8 cellular contexts compared by ENCODE assay signal in the genomic region with DNA sequence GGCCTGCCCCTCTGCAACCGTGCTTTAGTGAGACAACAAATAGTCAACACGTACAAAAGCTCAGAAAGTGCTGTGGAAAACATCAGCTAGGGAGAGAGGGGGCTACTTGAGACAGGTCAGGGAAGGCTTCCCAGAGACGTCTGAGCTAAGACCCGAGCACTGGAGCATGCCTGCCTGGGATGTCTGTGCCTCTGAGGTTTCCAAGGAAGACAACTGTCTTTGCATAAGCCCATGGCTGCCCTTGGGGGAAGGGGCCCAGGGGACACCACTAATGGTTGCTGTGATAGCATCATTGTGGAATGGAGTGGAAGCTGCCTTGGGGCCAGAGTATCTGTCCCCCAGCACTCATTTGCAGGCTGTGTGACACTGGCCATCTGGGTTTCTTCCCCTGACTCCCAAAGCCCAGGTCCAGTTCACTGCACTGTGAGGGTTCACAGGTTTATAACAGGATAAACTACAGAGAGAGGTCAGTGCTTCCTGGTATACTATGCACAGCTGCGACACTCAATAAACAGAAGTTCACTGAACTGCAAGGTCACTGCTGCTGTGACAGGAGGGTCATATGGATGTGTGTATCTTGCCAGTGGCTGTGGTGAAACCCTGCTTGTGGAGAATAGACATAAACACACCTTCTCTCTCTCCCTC. TPM values are rescaled to one million over a fixed set of nuclear protein-coding genes. Genes with fewer than 3 reads are reported as not detected.
DNase-seq lines count a peak whose midpoint lies in the region; ATAC-seq, FAIRE-seq and TF ChIP-seq lines count a peak whose summit lies in the region.

No MANE protein-coding gene starts in this region.

- no peaks in the 10 kb centered on the region for H3K9me3 ChIP-seq in HepG2 (ENCODE audit: low read length)

- TF ChIP-seq EP300 in HepG2 (IDR thresholded peaks at IDR 0.05; ENCODE audit: low read depth in 2 of 2, low read length in 2 of 2) = peak in 1 of 2 experiments; percentile 76; a peak in 2 of 4 replicates
- peak; percentile 64; the same call in 1 of the 2 replicates for TF ChIP-seq EP300 in HepG2 (CRISPR knock-in tag; IDR thresholded peaks at IDR 0.05; ENCODE audit: borderline replicate concordance)

- TF ChIP-seq RAD21 in HepG2 (CRISPR knock-in tag; IDR thresholded peaks at IDR 0.05) = peak; percentile 40

- H3K36me3 ChIP-seq in ACC112 (ENCODE audit: insufficient read depth, low read length) (no peaks in the 10 kb centered on the region), HepG2 (replicated peaks in 1 of 2; ENCODE audit: control insufficient read depth in 1 of 2, insufficient read depth in 2 of 2, low read length in 2 of 2) (no peaks in the 10 kb centered on the region)

- intact Hi-C loops in HepG2 (cut with micrococcal nuclease; ENCODE audit: unreplicated experiment) = loop anchor here (5.0 to 10.0 kb wide), 2 partner anchors 127 to 545 kb away; partner anchors contain the start of gene CSE1L

- H3K4me1 ChIP-seq in ACC112 (ENCODE audit: control insufficient read depth, insufficient read depth, low read length, unreplicated experiment) (peaks cover 21% of the 10 kb centered on the region), HepG2 (ENCODE audit: insufficient read depth, low read length) (peaks cover 40% of the 10 kb centered on the region)

- peak overlapping the region; percentile 91 for H3K4me2 ChIP-seq in HepG2 (ENCODE audit: low read depth, low read length)

- 0 out of 2 replicates have a peak, but pooled peaks cover 3% of the 10 kb centered on the region for H3K27me3 Mint-ChIP-seq in WTC11 (ENCODE audit: low read depth)

- TF ChIP-seq CTCF in GM12864 (IDR thresholded peaks at IDR 0.05; ENCODE audit: low read depth, low read length, missing control alignments) = no peak
- TF ChIP-seq CTCF in WTC11 (IDR thresholded peaks at IDR 0.05) = no peak
- TF ChIP-seq CTCF in HepG2 (CRISPR knock-in tag; IDR thresholded peaks at IDR 0.05) = peak; percentile 23; the same call in 1 of the 2 replicates

- no peaks in the 10 kb centered on the region for H3K36me3 Mint-ChIP-seq in WTC11

- H4K20me1 ChIP-seq in HepG2 (ENCODE audit: insufficient read depth, low read length) = peaks cover 7% of the 10 kb centered on the region

- peaks cover 27% of the 10 kb centered on the region for H3K4me1 Mint-ChIP-seq in WTC11

- no peak overlapping the region for H2AFZ ChIP-seq in ACC112 (ENCODE audit: low read length, unreplicated experiment)
- no peak overlapping the region for H2AFZ ChIP-seq in HepG2 (ENCODE audit: low read length)

- WGBS in HepG2 (ENCODE audit: low lambda C conversion rate) = 4% methylated on average over 5 of the region's 5 CpGs

- H3K27me3 ChIP-seq in ACC112 (ENCODE audit: insufficient read depth, low read length) = no peaks in the 10 kb centered on the region
- H3K27me3 ChIP-seq in HepG2 (ENCODE audit: control insufficient read depth in 1 of 2, insufficient read depth in 2 of 2, low read length in 2 of 2) = peaks cover 0 to 5% of the 10 kb centered on the region in 2 experiments; a peak in 1 of 5 replicates

- DNase-seq in GM12864 (ENCODE audit: low read depth) = no peak
- DNase-seq in WTC11 (ENCODE audit: low spot score) = no peak
- peak; percentile 98 for DNase-seq in HepG2 (ENCODE audit: low spot score)
- no peak for DNase-seq in NCI-H1417 treated with DMSO at 0.1 percent for 48 hours (lab: John Stamatoyannopoulos, UW)

- H3K27ac Mint-ChIP-seq in WTC11 = 0 out of 2 replicates have a peak overlapping the region, but pooled peaks have one; percentile 7

- CTCF ChIA-PET in WTC11 (lab: Charles Lee) = no interaction called here
- CTCF ChIA-PET in HepG2 (lab: Yijun Ruan, JAX; ENCODE audit: low intra/inter-chr PET ratio, low total read pairs) = no interaction called here

- peak overlapping the region; percentile 92 for H3K4me3 Mint-ChIP-seq in WTC11

- ATAC-seq in WTC11 (no peak), HepG2 (peak; percentile 89), GM19455 (IDR thresholded peaks at IDR 0.05; ENCODE audit: unreplicated experiment) (no peak), GM21723 (IDR thresholded peaks at IDR 0.05; ENCODE audit: unreplicated experiment) (no peak), GM21528 (IDR thresholded peaks at IDR 0.05; ENCODE audit: low FRiP score, unreplicated experiment) (no peak)

- H3K79me2 ChIP-seq in ACC112 (ENCODE audit: control insufficient read depth, insufficient read depth, low read length, unreplicated experiment) (peaks cover 37% of the 10 kb centered on the region), HepG2 (ENCODE audit: insufficient read depth, low read length) (peaks cover 34% of the 10 kb centered on the region)

- H3K9ac ChIP-seq in HepG2 (ENCODE audit: insufficient read depth, low read depth, low read length) = peak overlapping the region; percentile 98

- H3K9me3 Mint-ChIP-seq in WTC11 = no peaks in the 10 kb centered on the region

- peak; percentile 97 for FAIRE-seq in HepG2 (lab: Jason Lieb, UNC)

- in situ Hi-C loops in HepG2 (cut with HindIII; ENCODE audit: extremely low pct_ligation_motif_present, low pct_unique_long_range_greater_than_20kb) = no loop called here

- H3K27ac ChIP-seq in ACC112 (ENCODE audit: low read depth, low read length) (no peak overlapping the region), HepG2 (ENCODE audit: extremely low read length, insufficient read depth, low read length) (peak overlapping the region; percentile 91)

- TF ChIP-seq POLR2A in HepG2 (IDR thresholded peaks at IDR 0.05; ENCODE audit: insufficient read depth in 1 of 2, low read depth in 2 of 2, low read length in 2 of 2) = peak; percentile 51 to 82; a peak in 2 of 4 replicates

- peak overlapping the region; percentile 79; the same call in 1 of the 2 replicates for H3K4me3 ChIP-seq in ACC112 (ENCODE audit: low read depth, low read length)
- H3K4me3 ChIP-seq in GM12864 (ENCODE audit: low read depth, low read length) = peak overlapping the region; percentile 90; the same call in 1 of the 2 replicates
- H3K4me3 ChIP-seq in HepG2 (replicated peaks in 1 of 3; ENCODE audit: insufficient read depth in 1 of 3, low read depth in 2 of 3, low read length in 3 of 3) = peak overlapping the region in 1 of 3 experiments; percentile 95; a peak in 4 of 6 replicates

- POLR2A ChIA-PET in WTC11 (lab: Charles Lee) = no interaction called here
- POLR2A ChIA-PET in HepG2 (lab: Yijun Ruan, JAX) = no interaction called here

- no TSS peak for BruUV-seq in HepG2 (replicated peaks; lab: Mats Ljungman, UMichigan)

TF ChIP-seq in WTC11, 78 proteins besides CTCF, POLR2A, EP300 and RAD21:
- TF ChIP-seq ZNF396 (CRISPR knock-in tag; IDR thresholded peaks at IDR 0.05; ENCODE audit: borderline replicate concordance) (no peak), GABPB1 (CRISPR knock-in tag; IDR thresholded peaks at IDR 0.05) (peak; percentile 76)

TF ChIP-seq in HepG2, 621 proteins besides CTCF, POLR2A, EP300 and RAD21 (continues in another document):
- TF ChIP-seq MIER3 (CRISPR knock-in tag; IDR thresholded peaks at IDR 0.05; ENCODE audit: borderline replicate concordance) (peak; percentile 95), RBM39 (IDR thresholded peaks at IDR 0.05; ENCODE audit: low read depth, low read length, poor library complexity, severe bottlenecking) (no peak)

RNA-seq across cellular contexts. Expression of gene ARFGEF2, which starts 1.5 kb away (rescaled TPM):
- total RNA-seq in WTC11 (2021) (17.3 to 20.9 TPM (median 17.7 TPM) in 3 replicates), HepG2 (2016; rRNA removed; fragmentation: Illumina TruSeq; extraction: Trizol) (60.8 and 89.4 TPM in 2 replicates)
- total RNA-seq in HepG2 (2016; cell fraction: cytosol; rRNA removed; fragmentation: Illumina TruSeq; extraction: Trizol; ENCODE audit: low read depth) = 12.9 and 14.8 TPM in 2 replicates
- total RNA-seq in HepG2 (2016; cell fraction: insoluble cytoplasmic fraction; rRNA removed; fragmentation: Illumina TruSeq; extraction: Trizol) = 57.7 and 87.7 TPM in 2 replicates
- 22.8 and 23.2 TPM in 2 replicates for total RNA-seq in HepG2 (2016; cell fraction: membrane; rRNA removed; fragmentation: Illumina TruSeq; extraction: Trizol)
- total RNA-seq in HepG2 (2016; cell fraction: nucleus; rRNA removed; fragmentation: Illumina TruSeq; extraction: Trizol) = 61.8 and 69.9 TPM in 2 replicates
- polyA plus RNA-seq in HepG2 (2011; rRNA removed) = 44.0 and 44.6 TPM in 2 replicates
- polyA plus RNA-seq in HepG2 (2011; cell fraction: cytosol; rRNA removed) = 26.6 and 34.6 TPM in 2 replicates
- 49.9 and 56.4 TPM in 2 replicates for polyA plus RNA-seq in HepG2 (2011; cell fraction: nucleus; rRNA removed)
- 42.2 and 43.8 TPM in 2 replicates for polyA plus RNA-seq in HepG2 (2012)
- 1.1 TPM in 2 replicates for polyA plus RNA-seq in HepG2 (2016; cell fraction: cytosol; fragmentation: Illumina TruSeq; extraction: Trizol; ENCODE audit: low read depth)
- 38.0 and 39.6 TPM in 2 replicates for polyA plus RNA-seq in HepG2 (2016; cell fraction: insoluble cytoplasmic fraction; fragmentation: Illumina TruSeq; extraction: Trizol; ENCODE audit: low read depth)
- 3.0 and 3.5 TPM in 2 replicates for polyA plus RNA-seq in HepG2 (2016; cell fraction: membrane; fragmentation: Illumina TruSeq; extraction: Trizol; ENCODE audit: low read depth)
- 60.6 and 68.6 TPM in 2 replicates for polyA plus RNA-seq in HepG2 (2016; cell fraction: nucleus; fragmentation: Illumina TruSeq; extraction: Trizol; ENCODE audit: insufficient read depth, low read depth)
- polyA minus RNA-seq in HepG2 (2011; rRNA and poly(A)+ RNA removed; ENCODE audit: low replicate concordance) = 69.3 and 130 TPM in 2 replicates
- 69.6 and 83.1 TPM in 2 replicates for polyA minus RNA-seq in HepG2 (2011; cell fraction: cytosol; rRNA and poly(A)+ RNA removed)
- 96.2 and 117 TPM in 2 replicates for polyA minus RNA-seq in HepG2 (2011; cell fraction: nucleus; rRNA and poly(A)+ RNA removed)
